8 cellular contexts compared by ENCODE assay signal in the genomic region with DNA sequence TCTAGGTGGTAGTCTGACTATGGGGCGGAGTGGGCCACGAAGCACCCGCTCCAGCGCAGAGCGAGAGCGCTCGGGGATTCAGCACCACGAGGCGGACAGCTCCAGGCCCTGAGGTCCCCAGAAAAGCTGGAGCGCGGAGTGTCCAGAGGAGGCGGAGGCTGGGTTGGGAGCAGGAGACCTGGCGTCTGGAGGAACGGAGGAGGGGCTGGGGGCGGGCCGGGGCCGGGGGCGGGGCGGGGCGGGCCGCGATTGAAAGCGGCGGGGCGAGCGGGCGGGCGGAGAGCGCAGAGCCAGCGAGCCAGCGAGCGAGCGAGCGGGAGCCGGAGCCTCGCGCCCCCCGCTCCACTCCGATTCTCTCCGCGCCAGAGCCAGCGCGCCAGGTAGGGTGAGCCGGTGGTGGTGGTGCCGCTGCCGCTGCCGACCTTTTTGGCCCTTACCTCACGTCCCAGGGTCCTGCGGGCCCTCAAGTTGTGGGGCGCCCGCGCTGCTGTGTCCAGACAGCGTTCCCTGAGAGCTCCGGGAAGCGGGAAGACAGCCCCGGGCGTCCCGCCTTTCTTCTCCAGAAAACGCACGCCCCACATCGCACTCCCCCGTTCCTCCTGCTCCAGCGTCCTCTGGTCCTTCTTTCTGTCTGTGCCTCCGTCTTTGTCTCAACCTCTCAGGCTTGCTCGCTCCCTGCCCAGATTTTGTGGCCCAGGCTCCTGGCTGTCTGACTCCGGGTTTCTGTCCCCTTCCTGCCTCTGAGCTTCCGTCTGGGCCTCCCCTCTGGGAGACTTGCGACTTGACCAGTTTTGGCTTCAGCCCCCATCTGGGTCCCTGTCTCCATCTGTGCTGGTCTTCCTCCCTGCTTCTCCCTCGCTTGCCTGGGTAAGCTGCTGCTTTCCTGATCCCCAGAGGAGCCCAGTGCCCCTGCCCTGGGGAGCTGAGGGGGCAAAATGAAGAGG. TPM values are rescaled to one million over a fixed set of nuclear protein-coding genes. Genes with fewer than 3 reads are reported as not detected.
DNase-seq lines count a peak whose midpoint lies in the region; ATAC-seq and TF ChIP-seq lines count a peak whose summit lies in the region.

A gene (plus strand): TSS at position 281 of the 944 bp plus-strand sequence. CDS start 1,916 bp downstream, outside the sequence.

- no peaks in the 10 kb centered on the region for H3K27me3 Mint-ChIP-seq in Calu3 (ENCODE audit: unreplicated experiment)

- intact Hi-C loops in Calu3 (cut with micrococcal nuclease; ENCODE audit: unreplicated experiment), result no loop called here

- no peaks in the 10 kb centered on the region for H3K9me3 Mint-ChIP-seq in Calu3 (ENCODE audit: low read depth, unreplicated experiment)
- H3K9me3 Mint-ChIP-seq in activated naive CD4-positive, alpha-beta T cell treated with anti-CD3 and anti-CD28 coated beads, Interleukin-2, amount 50 U/mL, for 72 hours, result no peaks in the 10 kb centered on the region

- H3K36me3 Mint-ChIP-seq in Calu3 (ENCODE audit: insufficient read depth, unreplicated experiment), result no peaks in the 10 kb centered on the region
- no peaks in the 10 kb centered on the region for H3K36me3 Mint-ChIP-seq in activated naive CD4-positive, alpha-beta T cell treated with anti-CD3 and anti-CD28 coated beads, Interleukin-2, amount 50 U/mL, for 72 hours

- no peaks in the 10 kb centered on the region for H3K36me3 ChIP-seq in neuron (ENCODE audit: insufficient read depth, low read length)

- peak within 1 kb of the TSS; percentile 52 for H3K4me3 ChIP-seq in neuron (ENCODE audit: low read length)

- no peaks in the 10 kb centered on the region for H3K9me3 ChIP-seq in neuron (ENCODE audit: low read length)

- no peak for TF ChIP-seq CTCF in Calu3 (IDR thresholded peaks at IDR 0.05; ENCODE audit: unreplicated experiment)

- H3K4me1 Mint-ChIP-seq in Calu3 (ENCODE audit: low read depth, unreplicated experiment), result no peaks in the 10 kb centered on the region

- no peak within 1 kb of the TSS for H3K4me3 Mint-ChIP-seq in Calu3 (ENCODE audit: low read depth, unreplicated experiment)

- H2AFZ ChIP-seq in neuron (ENCODE audit: low read depth, low read length), result peak within 1 kb of the TSS; percentile 58

- CTCF ChIA-PET in Calu3 (lab: Charles Lee), result no interaction called here

- peak within 1 kb of the TSS; percentile 4 for H3K27ac Mint-ChIP-seq in Calu3 (ENCODE audit: unreplicated experiment)
- peak within 1 kb of the TSS in 1 of 2 donors; percentile 65 for H3K27ac Mint-ChIP-seq in activated naive CD4-positive, alpha-beta T cell treated with anti-CD3 and anti-CD28 coated beads, Interleukin-2, amount 50 U/mL, for 72 hours

- ATAC-seq in activated naive CD4-positive, alpha-beta T cell treated with anti-CD3 and anti-CD28 coated beads, Interleukin-2, amount 50 U/mL, for 72 hours, result peak in 1 of 2 donors; percentile 18
- ATAC-seq in GM18870 (IDR thresholded peaks at IDR 0.05; ENCODE audit: unreplicated experiment) (no peak), HG03469 (IDR thresholded peaks at IDR 0.05; ENCODE audit: unreplicated experiment) (no peak)

- no TSS peak for BruUV-seq in Calu3 (replicated peaks; lab: Mats Ljungman, UMichigan)

- DNase-seq in Calu3 (no peak), NCI-H1092 treated with DMSO at 0.1 percent for 48 hours (lab: John Stamatoyannopoulos, UW) (peak; percentile 67), glomerular visceral epithelial cell (ENCODE audit: extremely low spot score) (peak; percentile 45)
- DNase-seq in activated naive CD4-positive, alpha-beta T cell treated with anti-CD3 and anti-CD28 coated beads, Interleukin-2, amount 50 U/mL, for 72 hours (ENCODE audit: low spot score in 2 of 2), result peak; percentile 27 to 45
- no peak for DNase-seq in activated CD4-positive, CD25-positive, alpha-beta regulatory T cell (lab: John Stamatoyannopoulos, UW)

- H3K27me3 ChIP-seq in neuron (ENCODE audit: insufficient read depth, low read length), result peaks cover 7% of the 10 kb centered on the region

- H3K4me1 ChIP-seq in neuron (ENCODE audit: insufficient read depth, low read length), result peaks cover 36% of the 10 kb centered on the region

RNA-seq across cellular contexts. Expression of the gene that starts here (rescaled TPM):
- 0.57 and 0.81 TPM in 2 replicates for total RNA-seq in Calu3 (2022)
- total RNA-seq in activated naive CD4-positive, alpha-beta T cell treated with anti-CD3 and anti-CD28 coated beads, Interleukin-2, amount 50 U/mL, for 72 hours, result under 1 TPM; 0.16 to 0.54 TPM

Comparison
In these comparisons a context has a peak if more than half of its experiments do, and no peak if none do; other contexts are left out.
1. Peak in DNase-seq in activated naive CD4-positive, alpha-beta T cell treated with anti-CD3 and anti-CD28 coated beads, Interleukin-2, amount 50 U/mL, for 72 hours; RNA of the gene not detected or under 1 TPM.
2. DNase-seq: peak in NCI-H1092 treated with DMSO at 0.1 percent for 48 hours (single experiment) and glomerular visceral epithelial cell (single experiment); none in Calu3 (single experiment) and activated CD4-positive, CD25-positive, alpha-beta regulatory T cell (0 of 4).